19 cellular contexts compared by ENCODE assay signal in genomic region chrX:138345801-138346200, GRCh38.
DNase-seq lines count a peak whose midpoint lies in the region; ATAC-seq, FAIRE-seq and TF ChIP-seq lines count a peak whose summit lies in the region.
"Had no signal": no experiment of that assay in that cellular context is flagged by ENCODE, and none has a peak within 500 bp of the region (broad histone marks: within the 10 kb centered on the region; RNA-seq: fewer than 3 reads in every experiment).

No MANE protein-coding gene starts in this region.

- intact Hi-C loops in PC-3 (cut with micrococcal nuclease): no loop called here

- no peaks in the 10 kb centered on the region for H3K9me3 ChIP-seq in PC-3 (ENCODE audit: low read length)

- DNase-seq in activated T-cell treated with anti-CD3 and anti-CD28 coated beads, Interleukin-2, amount 50 U/mL, for 72 hours: no peak
- no peak for DNase-seq in activated T-cell treated with anti-CD3 and anti-CD28 coated beads, Interleukin-2, amount 50 U/mL, for 24 hours
- DNase-seq in PC-3 (peak; percentile 9), epithelial cell of esophagus (ENCODE audit: low read depth) (peak; percentile 1), GM12892 (ENCODE audit: insufficient read length) (no peak), endothelial cell (ENCODE audit: low spot score) (no peak), hepatic stellate cell (ENCODE audit: low spot score) (no peak)
- DNase-seq: ACHN; Calu3; CD4-positive, CD25-positive, alpha-beta regulatory T cell; DMS79; GM23248 had no signal

- H4K20me1 ChIP-seq in PC-3 (ENCODE audit: low read length): no peaks in the 10 kb centered on the region
- H4K20me1 ChIP-seq: BLaER1 treated with 17β-estradiol and CSF1 and Interleukin-3, amounts not matched to agents 10 nM and 100 nM had no signal

- TF ChIP-seq POLR2A in GM12892 (IDR thresholded peaks at IDR 0.05; ENCODE audit: low read depth, low read length): no peak

- POLR2A ChIA-PET in PC-3 (lab: Charles Lee; ENCODE audit: unreplicated experiment): no interaction called here

- no peaks in the 10 kb centered on the region for H3K36me3 Mint-ChIP-seq in activated T-cell treated with anti-CD3 and anti-CD28 coated beads, Interleukin-2, amount 50 U/mL, for 72 hours (ENCODE audit: insufficient read depth in 2 of 2)
- H3K36me3 Mint-ChIP-seq in activated T-cell treated with anti-CD3 and anti-CD28 coated beads, Interleukin-2, amount 50 U/mL, for 24 hours (ENCODE audit: low read depth): no peaks in the 10 kb centered on the region
- no peaks in the 10 kb centered on the region for H3K36me3 Mint-ChIP-seq in endothelial cell (ENCODE audit: low read depth, unreplicated experiment)
- H3K36me3 Mint-ChIP-seq: CD4-positive, CD25-positive, alpha-beta regulatory T cell had no signal

- no peak for TF ChIP-seq CTCF in PC-3 (conservative IDR thresholded peaks at IDR 0.05; ENCODE audit: low read depth, low read length)
- TF ChIP-seq CTCF in epithelial cell of esophagus (IDR thresholded peaks at IDR 0.05; ENCODE audit: insufficient read depth, low read depth, low read length, missing control alignments): no peak
- no peak for TF ChIP-seq CTCF in endothelial cell (IDR thresholded peaks at IDR 0.05; ENCODE audit: unreplicated experiment)

- H3K4me1 Mint-ChIP-seq in activated T-cell treated with anti-CD3 and anti-CD28 coated beads, Interleukin-2, amount 50 U/mL, for 72 hours (ENCODE audit: low read depth): no peaks in the 10 kb centered on the region
- H3K4me1 Mint-ChIP-seq in activated T-cell treated with anti-CD3 and anti-CD28 coated beads, Interleukin-2, amount 50 U/mL, for 24 hours (ENCODE audit: low read depth): no peaks in the 10 kb centered on the region
- H3K4me1 Mint-ChIP-seq in endothelial cell (ENCODE audit: unreplicated experiment): no peaks in the 10 kb centered on the region
- H3K4me1 Mint-ChIP-seq: CD4-positive, CD25-positive, alpha-beta regulatory T cell had no signal

- H3K27ac Mint-ChIP-seq in activated T-cell treated with anti-CD3 and anti-CD28 coated beads, Interleukin-2, amount 50 U/mL, for 72 hours: no peak overlapping the region
- H3K27ac Mint-ChIP-seq in activated T-cell treated with anti-CD3 and anti-CD28 coated beads, Interleukin-2, amount 50 U/mL, for 24 hours: no peak overlapping the region
- no peak overlapping the region for H3K27ac Mint-ChIP-seq in endothelial cell (ENCODE audit: unreplicated experiment)
- H3K27ac Mint-ChIP-seq: CD4-positive, CD25-positive, alpha-beta regulatory T cell had no signal

- H3K9me3 Mint-ChIP-seq in activated T-cell treated with anti-CD3 and anti-CD28 coated beads, Interleukin-2, amount 50 U/mL, for 72 hours: peaks cover 0 to 2% of the 10 kb centered on the region in 2 donors
- H3K9me3 Mint-ChIP-seq in activated T-cell treated with anti-CD3 and anti-CD28 coated beads, Interleukin-2, amount 50 U/mL, for 24 hours: no peaks in the 10 kb centered on the region
- no peaks in the 10 kb centered on the region for H3K9me3 Mint-ChIP-seq in endothelial cell (ENCODE audit: unreplicated experiment)
- H3K9me3 Mint-ChIP-seq: CD4-positive, CD25-positive, alpha-beta regulatory T cell had no signal

- H3K4me2 ChIP-seq in PC-3 (ENCODE audit: low read length): no peak overlapping the region
- H3K4me2 ChIP-seq: BLaER1 treated with 17β-estradiol and CSF1 and Interleukin-3, amounts not matched to agents 10 nM and 100 nM had no signal

- H3K27me3 Mint-ChIP-seq in activated T-cell treated with anti-CD3 and anti-CD28 coated beads, Interleukin-2, amount 50 U/mL, for 72 hours (ENCODE audit: low read depth): peaks cover 32% of the 10 kb centered on the region
- H3K27me3 Mint-ChIP-seq in activated T-cell treated with anti-CD3 and anti-CD28 coated beads, Interleukin-2, amount 50 U/mL, for 24 hours: peaks cover 11% of the 10 kb centered on the region
- H3K27me3 Mint-ChIP-seq in endothelial cell (ENCODE audit: unreplicated experiment): no peaks in the 10 kb centered on the region
- H3K27me3 Mint-ChIP-seq: CD4-positive, CD25-positive, alpha-beta regulatory T cell had no signal

- no peak overlapping the region for H3K9ac ChIP-seq in PC-3 (ENCODE audit: low read length)
- H3K9ac ChIP-seq: BLaER1 treated with 17β-estradiol and CSF1 and Interleukin-3, amounts not matched to agents 10 nM and 100 nM; GM23248 had no signal

- CTCF ChIA-PET in PC-3 (lab: Charles Lee): no interaction called here

- no TSS peak for BruUV-seq in PC-3 (replicated peaks; lab: Mats Ljungman, UMichigan)

- ATAC-seq in activated T-cell treated with anti-CD3 and anti-CD28 coated beads, Interleukin-2, amount 50 U/mL, for 72 hours (replicated peaks in 1 of 2): peak; percentile 65 to 80
- ATAC-seq in HG02610 (IDR thresholded peaks at IDR 0.05; ENCODE audit: unreplicated experiment) (peak; percentile 94), PC-3 (no peak)
- ATAC-seq: GM12878, HCT116, HepG2 had no signal

- no peaks in the 10 kb centered on the region for H3F3A ChIP-seq in PC-3 (ENCODE audit: low read length, unreplicated experiment)

- no peak overlapping the region for H2AFZ ChIP-seq in PC-3 (ENCODE audit: low read length)
- H2AFZ ChIP-seq: GM23248 had no signal

- no peak overlapping the region for H3K4me3 Mint-ChIP-seq in activated T-cell treated with anti-CD3 and anti-CD28 coated beads, Interleukin-2, amount 50 U/mL, for 72 hours
- no peak overlapping the region for H3K4me3 Mint-ChIP-seq in activated T-cell treated with anti-CD3 and anti-CD28 coated beads, Interleukin-2, amount 50 U/mL, for 24 hours
- H3K4me3 Mint-ChIP-seq in endothelial cell (ENCODE audit: unreplicated experiment): no peak overlapping the region
- H3K4me3 Mint-ChIP-seq: CD4-positive, CD25-positive, alpha-beta regulatory T cell had no signal

- H3K36me3 ChIP-seq in PC-3 (ENCODE audit: low read depth, low read length): no peaks in the 10 kb centered on the region
- H3K36me3 ChIP-seq: BLaER1 treated with 17β-estradiol and CSF1 and Interleukin-3, amounts not matched to agents 10 nM and 100 nM had no signal

- H3K4me1 ChIP-seq in PC-3 (ENCODE audit: insufficient read depth, low read length): no peaks in the 10 kb centered on the region
- H3K4me1 ChIP-seq: BLaER1 treated with 17β-estradiol and CSF1 and Interleukin-3, amounts not matched to agents 10 nM and 100 nM had no signal

- H3K27me3 ChIP-seq in PC-3 (ENCODE audit: low read length): no peaks in the 10 kb centered on the region

- H3K79me2 ChIP-seq in PC-3 (ENCODE audit: low read length): no peaks in the 10 kb centered on the region

- H3K4me3 ChIP-seq in PC-3 (ENCODE audit: low read length) (no peak overlapping the region), epithelial cell of esophagus (ENCODE audit: low read length) (no peak overlapping the region)
- H3K4me3 ChIP-seq: BLaER1 treated with 17β-estradiol and CSF1 and Interleukin-3, amounts not matched to agents 10 nM and 100 nM; GM12878; GM23248 had no signal

- no peak overlapping the region for H3K27ac ChIP-seq in PC-3 (ENCODE audit: low read length)
- H3K27ac ChIP-seq: BLaER1 treated with 17β-estradiol and CSF1 and Interleukin-3, amounts not matched to agents 10 nM and 100 nM; GM23248 had no signal

- FAIRE-seq in GM12892 (lab: Jason Lieb, UNC): no peak
- FAIRE-seq: GM12878, H54, HepG2, HTR-8/SVneo had no signal

- no peaks in the 10 kb centered on the region for H3K9me2 ChIP-seq in PC-3 (replicated peaks; ENCODE audit: low read length)

Comparison
In these comparisons a context has a peak if more than half of its experiments do, and no peak if none do; other contexts are left out.
1. DNase-seq: peak in PC-3 (single experiment) and epithelial cell of esophagus (single experiment); none in activated T-cell treated with anti-CD3 and anti-CD28 coated beads, Interleukin-2, amount 50 U/mL, for 72 hours (0 of 2), activated T-cell treated with anti-CD3 and anti-CD28 coated beads, Interleukin-2, amount 50 U/mL, for 24 hours (single experiment), GM12892 (single experiment), endothelial cell (single experiment) and hepatic stellate cell (single experiment).